25 cellular contexts compared by ENCODE assay signal in genomic region chr2:162185833-162186232, GRCh38. TPM values are rescaled to one million over a fixed set of nuclear protein-coding genes. Genes with fewer than 3 reads are reported as not detected.
"Had no signal": no experiment of that assay in that cellular context is flagged by ENCODE, and none has a peak within 500 bp of the region (broad histone marks: within the 10 kb centered on the region; RNA-seq: fewer than 3 reads in every experiment).

No MANE protein-coding gene starts in this region.

- H3K36me3 Mint-ChIP-seq: stimulated activated effector memory CD8-positive, alpha-beta T cell treated with anti-CD3 and anti-CD28 coated beads, Interleukin-12 subunit alpha, Interleukin-12 subunit beta, amount 100 ng/mL, for 72 hours; stimulated activated memory B cell treated with anti-CD40 and anti-IgM and Interleukin-4, amounts not matched to agents 10 μg/mL and 1 μg/mL and 100 μg/mL, for 72 hours; stimulated activated naive B cell treated with anti-CD40 and anti-IgM and Interleukin-4, amounts not matched to agents 10 μg/mL and 1 μg/mL and 100 μg/mL, for 72 hours had no signal

- H3K9me3 Mint-ChIP-seq: stimulated activated effector memory CD8-positive, alpha-beta T cell treated with anti-CD3 and anti-CD28 coated beads, Interleukin-12 subunit alpha, Interleukin-12 subunit beta, amount 100 ng/mL, for 72 hours; stimulated activated memory B cell treated with anti-CD40 and anti-IgM and Interleukin-4, amounts not matched to agents 10 μg/mL and 1 μg/mL and 100 μg/mL, for 72 hours; stimulated activated naive B cell treated with anti-CD40 and anti-IgM and Interleukin-4, amounts not matched to agents 10 μg/mL and 1 μg/mL and 100 μg/mL, for 72 hours; stimulated activated naive CD8-positive, alpha-beta T cell treated with anti-CD3 and anti-CD28 coated beads, Interleukin-15, amount 100 ng/mL, for 72 hours; stimulated activated naive CD8-positive, alpha-beta T cell treated with anti-CD3 and anti-CD28 coated beads, Interleukin-15, Interleukin-2, amounts not matched to agents 100 ng/mL and 50 ng/mL, for 24 hours; type B pancreatic cell had no signal

- H3K4me3 Mint-ChIP-seq: stimulated activated effector memory CD8-positive, alpha-beta T cell treated with anti-CD3 and anti-CD28 coated beads, Interleukin-12 subunit alpha, Interleukin-12 subunit beta, amount 100 ng/mL, for 72 hours; stimulated activated memory B cell treated with anti-CD40 and anti-IgM and Interleukin-4, amounts not matched to agents 10 μg/mL and 1 μg/mL and 100 μg/mL, for 72 hours; stimulated activated naive B cell treated with anti-CD40 and anti-IgM and Interleukin-4, amounts not matched to agents 10 μg/mL and 1 μg/mL and 100 μg/mL, for 72 hours; stimulated activated naive CD8-positive, alpha-beta T cell treated with anti-CD3 and anti-CD28 coated beads, Interleukin-15, amount 100 ng/mL, for 72 hours; stimulated activated naive CD8-positive, alpha-beta T cell treated with anti-CD3 and anti-CD28 coated beads, Interleukin-15, Interleukin-2, amounts not matched to agents 100 ng/mL and 50 ng/mL, for 24 hours; type B pancreatic cell had no signal

- H3K4me1 Mint-ChIP-seq: stimulated activated effector memory CD8-positive, alpha-beta T cell treated with anti-CD3 and anti-CD28 coated beads, Interleukin-12 subunit alpha, Interleukin-12 subunit beta, amount 100 ng/mL, for 72 hours; stimulated activated memory B cell treated with anti-CD40 and anti-IgM and Interleukin-4, amounts not matched to agents 10 μg/mL and 1 μg/mL and 100 μg/mL, for 72 hours; stimulated activated naive B cell treated with anti-CD40 and anti-IgM and Interleukin-4, amounts not matched to agents 10 μg/mL and 1 μg/mL and 100 μg/mL, for 72 hours had no signal

- H3K27me3 Mint-ChIP-seq: stimulated activated memory B cell treated with anti-CD40 and anti-IgM and Interleukin-4, amounts not matched to agents 10 μg/mL and 1 μg/mL and 100 μg/mL, for 72 hours; type B pancreatic cell had no signal

- H3K27ac Mint-ChIP-seq: stimulated activated effector memory CD8-positive, alpha-beta T cell treated with anti-CD3 and anti-CD28 coated beads, Interleukin-12 subunit alpha, Interleukin-12 subunit beta, amount 100 ng/mL, for 72 hours; stimulated activated memory B cell treated with anti-CD40 and anti-IgM and Interleukin-4, amounts not matched to agents 10 μg/mL and 1 μg/mL and 100 μg/mL, for 72 hours; stimulated activated naive B cell treated with anti-CD40 and anti-IgM and Interleukin-4, amounts not matched to agents 10 μg/mL and 1 μg/mL and 100 μg/mL, for 72 hours; stimulated activated naive CD8-positive, alpha-beta T cell treated with anti-CD3 and anti-CD28 coated beads, Interleukin-15, Interleukin-2, amounts not matched to agents 100 ng/mL and 50 ng/mL, for 24 hours; type B pancreatic cell had no signal

- ATAC-seq: stimulated activated effector memory CD8-positive, alpha-beta T cell treated with anti-CD3 and anti-CD28 coated beads, Interleukin-12 subunit alpha, Interleukin-12 subunit beta, amount 100 ng/mL, for 72 hours; stimulated activated memory B cell treated with anti-CD40 and anti-IgM and Interleukin-4, amounts not matched to agents 10 μg/mL and 1 μg/mL and 100 μg/mL, for 72 hours; stimulated activated naive B cell treated with anti-CD40 and anti-IgM and Interleukin-4, amounts not matched to agents 10 μg/mL and 1 μg/mL and 100 μg/mL, for 72 hours; stimulated activated naive CD8-positive, alpha-beta T cell treated with anti-CD3 and anti-CD28 coated beads, Interleukin-15, amount 100 ng/mL, for 72 hours; stimulated activated naive CD8-positive, alpha-beta T cell treated with anti-CD3 and anti-CD28 coated beads, Interleukin-15, Interleukin-2, amounts not matched to agents 100 U/mL and 50 U/mL, for 24 hours; upper lobe of right lung had no signal

- DNase-seq: stimulated activated CD4-positive, alpha-beta T cell treated with anti-CD3 and anti-CD28 coated beads, Interleukin-2, amount 100 ng/mL, for 48 hours; stimulated activated CD4-positive, alpha-beta T cell treated with anti-CD3 and anti-CD28 coated beads, Interleukin-4, amount 100 ng/mL, for 1 hour; stimulated activated CD4-positive, alpha-beta T cell treated with anti-CD3 and anti-CD28 coated beads, Interleukin-4, amount 100 ng/mL, for 24 hours; stimulated activated CD4-positive, alpha-beta T cell treated with anti-CD3 and anti-CD28 coated beads, Interleukin-4, amount 100 ng/mL, for 4 hours; stimulated activated CD8-positive, alpha-beta memory T cell treated with anti-CD3 and anti-CD28 coated beads, Interleukin-4, amount 100 ng/mL, for 48 hours; stimulated activated naive B cell treated with anti-CD40 and anti-IgM and Interleukin-4, amounts not matched to agents 10 μg/mL and 1 μg/mL and 100 μg/mL, for 72 hours; stimulated activated naive CD4-positive, alpha-beta T cell; stimulated activated naive CD4-positive, alpha-beta T cell treated with Interleukin-2 at 50 U/mL for 16 hours; stimulated activated naive CD8-positive, alpha-beta T cell treated with anti-CD3 and anti-CD28 coated beads, Interleukin-15, amount 100 ng/mL, for 72 hours; stimulated activated naive CD8-positive, alpha-beta T cell treated with anti-CD3 and anti-CD28 coated beads, Interleukin-15, Interleukin-2, amounts not matched to agents 100 U/mL and 50 U/mL, for 24 hours; stomach; substantia nigra; testis; thyroid gland; tibial artery; transverse colon; trophoblast cell; upper lobe of left lung; upper lobe of right lung; uterus had no signal

RNA-seq across cellular contexts. Expression of gene GCG, which starts 33.8 kb away (rescaled TPM):
- polyA plus RNA-seq: urinary bladder had no signal
